ENCODE assay signal across 9 cellular contexts in genomic region chr5:173707392-173707791, GRCh38.
DNase-seq lines count a peak whose midpoint lies in the region; ATAC-seq and TF ChIP-seq lines count a peak whose summit lies in the region.
"Had no signal": no experiment of that assay in that cellular context is flagged by ENCODE, and none has a peak within 500 bp of the region (broad histone marks: within the 10 kb centered on the region; RNA-seq: fewer than 3 reads in every experiment).

No MANE protein-coding gene starts in this region.

- no peak overlapping the region for H3K4me3 ChIP-seq in mammary epithelial cell (replicated peaks in 1 of 3; ENCODE audit: insufficient read depth in 1 of 3, low read depth in 2 of 3, low read length in 3 of 3)

- no TSS peak for BruUV-seq in mammary epithelial cell (replicated peaks; lab: Mats Ljungman, UMichigan)

- WGBS in mammary epithelial cell (ENCODE audit: low coverage, missing lambda C conversion rate), result 24% methylated on average over 4 of the region's 4 CpGs

- TF ChIP-seq CTCF in mammary epithelial cell (conservative IDR thresholded peaks at IDR 0.05 in 1 of 2, IDR thresholded peaks at IDR 0.05 in 1 of 2; ENCODE audit: extremely low read depth in 1 of 2, insufficient read depth in 1 of 2, low read depth in 1 of 2, low read length in 2 of 2), result no peak

- no peaks in the 10 kb centered on the region for H3K36me3 ChIP-seq in mammary epithelial cell (ENCODE audit: insufficient read depth, low read length)

- peaks cover 11% of the 10 kb centered on the region for H3K4me1 ChIP-seq in mammary epithelial cell (ENCODE audit: insufficient read depth, low read length)

- H3K79me2 ChIP-seq in mammary epithelial cell (ENCODE audit: insufficient read depth, low read length), result no peaks in the 10 kb centered on the region

- no peaks in the 10 kb centered on the region for H3K27me3 ChIP-seq in mammary epithelial cell (ENCODE audit: insufficient read depth, low read length)

- ATAC-seq in GM19023 (IDR thresholded peaks at IDR 0.05; ENCODE audit: unreplicated experiment), result peak; percentile 81
- ATAC-seq in HG03159 (IDR thresholded peaks at IDR 0.05; ENCODE audit: unreplicated experiment), result peak; percentile 63
- peak; percentile 83 for ATAC-seq in sciatic nerve
- ATAC-seq in left lobe of liver, result no peak
- ATAC-seq: natural killer cell had no signal

- H3K27ac ChIP-seq in mammary epithelial cell (ENCODE audit: insufficient read depth, low read depth, low read length), result no peak overlapping the region

- H4K20me1 ChIP-seq in mammary epithelial cell (ENCODE audit: insufficient read depth, low read length), result no peaks in the 10 kb centered on the region

- DNase-seq in mammary epithelial cell, result peak; percentile 84
- DNase-seq in sciatic nerve (ENCODE audit: low spot score), result no peak
- no peak for DNase-seq in NCI-H128 (lab: John Stamatoyannopoulos, UW; ENCODE audit: unreplicated experiment)
- DNase-seq in Kasumi-1 (lab: John Stamatoyannopoulos, UW), result no peak
- no peak for DNase-seq in left lobe of liver (ENCODE audit: low spot score)
- no peak for DNase-seq in dermis blood vessel endothelial cell
- DNase-seq: natural killer cell had no signal

- intact Hi-C loops in mammary epithelial cell (cut with micrococcal nuclease), result loop anchor here (5.0 kb wide), 1 partner anchor 610 kb away; no protein-coding TSS in a partner anchor
- intact Hi-C loops in sciatic nerve (cut with DNase I), result no loop called here

- peak overlapping the region; percentile 5 for H2AFZ ChIP-seq in mammary epithelial cell (ENCODE audit: low read depth, low read length)

- no peaks in the 10 kb centered on the region for H3K9me3 ChIP-seq in mammary epithelial cell (replicated peaks; ENCODE audit: insufficient read depth, low read length)

- dilution Hi-C loops in mammary epithelial cell (cut with HindIII; ENCODE audit: low sequenced_read_pairs), result no loop called here

- H3K4me2 ChIP-seq in mammary epithelial cell (ENCODE audit: insufficient read depth, low read depth, low read length), result no peak overlapping the region

- in situ Hi-C loops in mammary epithelial cell (cut with MboI; ENCODE audit: low sequenced_read_pairs in 2 of 2), result no loop called here

- no peak overlapping the region for H3K9ac ChIP-seq in mammary epithelial cell (ENCODE audit: insufficient read depth, low read length)

- CTCF ChIA-PET in mammary epithelial cell (lab: Charles Lee; ENCODE audit: low non-redundant PET), result no interaction called here
